ENCODE assay signal across 11 cellular contexts in genomic region chr1:94806451-94806861, GRCh38. TPM values are rescaled to one million over a fixed set of nuclear protein-coding genes. Genes with fewer than 3 reads are reported as not detected.
A peak's percentile ranks its signal among the peaks of the same experiment; 100 is the strongest.
DNase-seq lines count a peak whose midpoint lies in the region; ATAC-seq and TF ChIP-seq lines count a peak whose summit lies in the region.
"Had no signal": no experiment of that assay in that cellular context is flagged by ENCODE, and none has a peak within 500 bp of the region (broad histone marks: within the 10 kb centered on the region; RNA-seq: fewer than 3 reads in every experiment).

No MANE protein-coding gene starts in this region.

- no peak for TF ChIP-seq CTCF in adrenal gland (IDR thresholded peaks at IDR 0.05)

- H3K27me3 ChIP-seq in adrenal gland: no peaks in the 10 kb centered on the region
- H3K27me3 ChIP-seq: cardiac muscle cell had no signal

- no peaks in the 10 kb centered on the region for H3K9me3 ChIP-seq in adrenal gland (replicated peaks in 1 of 3)

- H3K27ac ChIP-seq in adrenal gland: peak overlapping the region in 1 of 5 donors; percentile 10
- H3K27ac ChIP-seq: cardiac muscle cell, skin epidermis had no signal

- peak; percentile 58 for DNase-seq in ELR (ENCODE audit: low read depth)
- peak; percentile 68 for DNase-seq in NCI-H2171 treated with DMSO at 0.1 percent for 48 hours (lab: John Stamatoyannopoulos, UW)
- peak; percentile 29 for DNase-seq in cerebellum (ENCODE audit: low spot score)
- DNase-seq in myocyte (ENCODE audit: low read depth): peak; percentile 32
- DNase-seq in globus pallidus (ENCODE audit: low spot score): no peak
- DNase-seq in adrenal gland: no peak

- intact Hi-C loops in adrenal gland (cut with DNase I): loop anchor here (5.0 to 10.0 kb wide), 3 partner anchors 204 to 322 kb away; no protein-coding TSS in a partner anchor

- ATAC-seq in GM18502 (IDR thresholded peaks at IDR 0.05; ENCODE audit: poor library complexity, unreplicated experiment) (no peak), HG02798 (IDR thresholded peaks at IDR 0.05; ENCODE audit: poor library complexity, unreplicated experiment) (no peak)

- H3K4me3 ChIP-seq in adrenal gland: no peak overlapping the region
- H3K4me3 ChIP-seq: cardiac muscle cell, K562, skin epidermis had no signal

- WGBS in adrenal gland, 4 donors: 28 to 41% (median 37%) methylated on average over 5 of the region's 5 CpGs

- H3K4me1 ChIP-seq in adrenal gland (replicated peaks in 1 of 2): peaks cover 0 to 59% of the 10 kb centered on the region in 2 donors

- no peak for TF ChIP-seq POLR2A in adrenal gland (IDR thresholded peaks at IDR 0.05)

- no peaks in the 10 kb centered on the region for H3K36me3 ChIP-seq in adrenal gland (replicated peaks in 1 of 2)
- H3K36me3 ChIP-seq: cardiac muscle cell had no signal

RNA-seq across cellular contexts. Expression of gene SLC44A3, which starts 13.7 kb away (rescaled TPM):
- total RNA-seq in cerebellum: 3.0 TPM
- 1.6 and 2.2 TPM in 2 replicates for total RNA-seq in myocyte
- polyA plus RNA-seq in myocyte (2012): 2.8 TPM
- total RNA-seq in adrenal gland: 10 to 100 TPM in 3 of 8 donors, 1 to 10 TPM in 5; 6.6 to 26.2 (median 9.5) TPM
- 10 to 100 TPM in 1 of 3 donors, 1 to 10 TPM in 2; 4.2 to 21.0 (median 7.3) TPM for polyA plus RNA-seq in adrenal gland
- total RNA-seq: K562 had no signal
- polyA plus RNA-seq: K562 had no signal

Comparison
In these comparisons a context has a peak if more than half of its experiments do, and no peak if none do; other contexts are left out.
1. DNase-seq: peak in ELR (single experiment), NCI-H2171 treated with DMSO at 0.1 percent for 48 hours (single experiment), cerebellum (single experiment) and myocyte (single experiment); none in globus pallidus (single experiment) and adrenal gland (0 of 7).